Comparison of ENCODE assay signal across 1 cellular context in genomic region chr12:34022079-34022830, GRCh38.
TF ChIP-seq lines count a peak whose summit lies in the region.

A gene with protein sequence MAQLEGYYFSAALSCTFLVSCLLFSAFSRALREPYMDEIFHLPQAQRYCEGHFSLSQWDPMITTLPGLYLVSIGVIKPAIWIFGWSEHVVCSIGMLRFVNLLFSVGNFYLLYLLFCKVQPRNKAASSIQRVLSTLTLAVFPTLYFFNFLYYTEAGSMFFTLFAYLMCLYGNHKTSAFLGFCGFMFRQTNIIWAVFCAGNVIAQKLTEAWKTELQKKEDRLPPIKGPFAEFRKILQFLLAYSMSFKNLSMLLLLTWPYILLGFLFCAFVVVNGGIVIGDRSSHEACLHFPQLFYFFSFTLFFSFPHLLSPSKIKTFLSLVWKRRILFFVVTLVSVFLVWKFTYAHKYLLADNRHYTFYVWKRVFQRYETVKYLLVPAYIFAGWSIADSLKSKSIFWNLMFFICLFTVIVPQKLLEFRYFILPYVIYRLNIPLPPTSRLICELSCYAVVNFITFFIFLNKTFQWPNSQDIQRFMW (plus strand): TSS chr12:34022496. CDS start chr12:34022600, 104 bp downstream.

TF ChIP-seq in HepG2, 621 proteins besides CTCF, POLR2A, EP300 and RAD21 (continued from another document and continues in another):
- TF ChIP-seq PRDM10 (CRISPR knock-in tag; IDR thresholded peaks at IDR 0.05; ENCODE audit: low read depth), result 0 out of 2 replicates have a peak, but pooled peaks have one; percentile 33
- TF ChIP-seq MED1 (CRISPR knock-in tag; IDR thresholded peaks at IDR 0.05), result peak; percentile 52; the same call in 1 of the 2 replicates
- TF ChIP-seq WIZ (CRISPR knock-in tag; IDR thresholded peaks at IDR 0.05), result 0 out of 2 replicates have a peak, but pooled peaks have one; percentile 69
- TF ChIP-seq KAT2B (IDR thresholded peaks at IDR 0.05; ENCODE audit: borderline replicate concordance, low read depth, low read length), result no peak
- no peak for TF ChIP-seq PLRG1 (conservative IDR thresholded peaks at IDR 0.05)
- no peak for TF ChIP-seq FOXO4 (CRISPR knock-in tag; conservative IDR thresholded peaks at IDR 0.05)
- TF ChIP-seq, protein P1, sequence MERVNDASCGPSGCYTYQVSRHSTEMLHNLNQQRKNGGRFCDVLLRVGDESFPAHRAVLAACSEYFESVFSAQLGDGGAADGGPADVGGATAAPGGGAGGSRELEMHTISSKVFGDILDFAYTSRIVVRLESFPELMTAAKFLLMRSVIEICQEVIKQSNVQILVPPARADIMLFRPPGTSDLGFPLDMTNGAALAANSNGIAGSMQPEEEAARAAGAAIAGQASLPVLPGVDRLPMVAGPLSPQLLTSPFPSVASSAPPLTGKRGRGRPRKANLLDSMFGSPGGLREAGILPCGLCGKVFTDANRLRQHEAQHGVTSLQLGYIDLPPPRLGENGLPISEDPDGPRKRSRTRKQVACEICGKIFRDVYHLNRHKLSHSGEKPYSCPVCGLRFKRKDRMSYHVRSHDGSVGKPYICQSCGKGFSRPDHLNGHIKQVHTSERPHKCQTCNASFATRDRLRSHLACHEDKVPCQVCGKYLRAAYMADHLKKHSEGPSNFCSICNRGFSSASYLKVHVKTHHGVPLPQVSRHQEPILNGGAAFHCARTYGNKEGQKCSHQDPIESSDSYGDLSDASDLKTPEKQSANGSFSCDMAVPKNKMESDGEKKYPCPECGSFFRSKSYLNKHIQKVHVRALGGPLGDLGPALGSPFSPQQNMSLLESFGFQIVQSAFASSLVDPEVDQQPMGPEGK (CRISPR knock-in tag; IDR thresholded peaks at IDR 0.05), result no peak; the same call in 1 of the 2 replicates
- peak; percentile 52; the same call in 1 of the 2 replicates for TF ChIP-seq SP5 (CRISPR knock-in tag; IDR thresholded peaks at IDR 0.05; ENCODE audit: borderline replicate concordance, low read depth)
- TF ChIP-seq, protein P2, sequence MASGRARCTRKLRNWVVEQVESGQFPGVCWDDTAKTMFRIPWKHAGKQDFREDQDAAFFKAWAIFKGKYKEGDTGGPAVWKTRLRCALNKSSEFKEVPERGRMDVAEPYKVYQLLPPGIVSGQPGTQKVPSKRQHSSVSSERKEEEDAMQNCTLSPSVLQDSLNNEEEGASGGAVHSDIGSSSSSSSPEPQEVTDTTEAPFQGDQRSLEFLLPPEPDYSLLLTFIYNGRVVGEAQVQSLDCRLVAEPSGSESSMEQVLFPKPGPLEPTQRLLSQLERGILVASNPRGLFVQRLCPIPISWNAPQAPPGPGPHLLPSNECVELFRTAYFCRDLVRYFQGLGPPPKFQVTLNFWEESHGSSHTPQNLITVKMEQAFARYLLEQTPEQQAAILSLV (CRISPR knock-in tag; IDR thresholded peaks at IDR 0.05; ENCODE audit: borderline replicate concordance), result peak; percentile 87
- TF ChIP-seq MIER3 (CRISPR knock-in tag; IDR thresholded peaks at IDR 0.05; ENCODE audit: borderline replicate concordance), result 0 out of 2 replicates have a peak, but pooled peaks have one; percentile 60
- TF ChIP-seq ZNF598 (CRISPR knock-in tag; IDR thresholded peaks at IDR 0.05; ENCODE audit: borderline replicate concordance), result 0 out of 2 replicates have a peak, but pooled peaks have one; percentile 39
- TF ChIP-seq ZNF558 (CRISPR knock-in tag; IDR thresholded peaks at IDR 0.05; ENCODE audit: borderline replicate concordance), result no peak; the same call in 1 of the 2 replicates
- TF ChIP-seq MLXIP (CRISPR knock-in tag; IDR thresholded peaks at IDR 0.05; ENCODE audit: borderline replicate concordance), result no peak
- TF ChIP-seq ARNTL (CRISPR knock-in tag; IDR thresholded peaks at IDR 0.05), result no peak
- no peak for TF ChIP-seq SRY (CRISPR knock-in tag; IDR thresholded peaks at IDR 0.05)
- TF ChIP-seq SCMH1 (CRISPR knock-in tag; IDR thresholded peaks at IDR 0.05; ENCODE audit: borderline replicate concordance), result no peak
- TF ChIP-seq ZNF703 (CRISPR knock-in tag; IDR thresholded peaks at IDR 0.05; ENCODE audit: borderline replicate concordance), result no peak
- no peak for TF ChIP-seq ZNF510 (CRISPR knock-in tag; IDR thresholded peaks at IDR 0.05; ENCODE audit: low read depth)
- TF ChIP-seq, protein P3, sequence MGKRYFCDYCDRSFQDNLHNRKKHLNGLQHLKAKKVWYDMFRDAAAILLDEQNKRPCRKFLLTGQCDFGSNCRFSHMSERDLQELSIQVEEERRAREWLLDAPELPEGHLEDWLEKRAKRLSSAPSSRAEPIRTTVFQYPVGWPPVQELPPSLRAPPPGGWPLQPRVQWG (CRISPR knock-in tag; IDR thresholded peaks at IDR 0.05; ENCODE audit: borderline replicate concordance, low read depth), result no peak
- 0 out of 2 replicates have a peak, but pooled peaks have one; percentile 32 for TF ChIP-seq REL (CRISPR knock-in tag; conservative IDR thresholded peaks at IDR 0.05)
- TF ChIP-seq POGZ (CRISPR knock-in tag; IDR thresholded peaks at IDR 0.05), result peak; percentile 98
- no peak for TF ChIP-seq ZNF678 (CRISPR knock-in tag; IDR thresholded peaks at IDR 0.05)
- TF ChIP-seq ZNF207 (IDR thresholded peaks at IDR 0.05; ENCODE audit: borderline replicate concordance), result no peak
- 0 out of 2 replicates have a peak, but pooled peaks have one; percentile 38 for TF ChIP-seq ZNF224 (CRISPR knock-in tag; IDR thresholded peaks at IDR 0.05)
- TF ChIP-seq ELF3 (CRISPR knock-in tag; IDR thresholded peaks at IDR 0.05), result peak; percentile 88
- TF ChIP-seq SAP130 (CRISPR knock-in tag; IDR thresholded peaks at IDR 0.05; ENCODE audit: low read depth), result peak; percentile 93
- TF ChIP-seq FOSL2 (CRISPR knock-in tag; IDR thresholded peaks at IDR 0.05), result peak; percentile 66
- TF ChIP-seq HMGA1 (CRISPR knock-in tag; conservative IDR thresholded peaks at IDR 0.05), result no peak
- no peak for TF ChIP-seq HNF4A (CRISPR knock-in tag; IDR thresholded peaks at IDR 0.05)
- TF ChIP-seq GATAD1 (CRISPR knock-in tag; IDR thresholded peaks at IDR 0.05), result peak; percentile 98
- no peak for TF ChIP-seq ZNF784 (CRISPR knock-in tag; IDR thresholded peaks at IDR 0.05; ENCODE audit: borderline replicate concordance)
- TF ChIP-seq ZNF367 (CRISPR knock-in tag; IDR thresholded peaks at IDR 0.05; ENCODE audit: borderline replicate concordance), result 0 out of 2 replicates have a peak, but pooled peaks have one; percentile 3
- TF ChIP-seq ZNF83 (CRISPR knock-in tag; IDR thresholded peaks at IDR 0.05; ENCODE audit: borderline replicate concordance), result no peak
- TF ChIP-seq ZNF780A (CRISPR knock-in tag; IDR thresholded peaks at IDR 0.05), result no peak
- TF ChIP-seq, protein P4, sequence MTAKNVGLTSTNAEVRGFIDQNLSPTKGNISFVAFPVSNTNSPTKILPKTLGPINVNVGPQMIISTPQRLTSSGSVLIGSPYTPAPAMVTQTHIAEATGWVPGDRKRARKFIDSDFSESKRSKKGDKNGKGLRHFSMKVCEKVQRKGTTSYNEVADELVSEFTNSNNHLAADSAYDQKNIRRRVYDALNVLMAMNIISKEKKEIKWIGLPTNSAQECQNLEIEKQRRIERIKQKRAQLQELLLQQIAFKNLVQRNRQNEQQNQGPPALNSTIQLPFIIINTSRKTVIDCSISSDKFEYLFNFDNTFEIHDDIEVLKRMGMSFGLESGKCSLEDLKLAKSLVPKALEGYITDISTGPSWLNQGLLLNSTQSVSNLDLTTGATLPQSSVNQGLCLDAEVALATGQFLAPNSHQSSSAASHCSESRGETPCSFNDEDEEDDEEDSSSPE (CRISPR knock-in tag; IDR thresholded peaks at IDR 0.05), result peak; percentile 95
- TF ChIP-seq THAP11 (CRISPR knock-in tag; IDR thresholded peaks at IDR 0.05), result peak; percentile 95
- TF ChIP-seq TMF1 (CRISPR knock-in tag; IDR thresholded peaks at IDR 0.05; ENCODE audit: low read depth), result no peak
- TF ChIP-seq, protein P5, sequence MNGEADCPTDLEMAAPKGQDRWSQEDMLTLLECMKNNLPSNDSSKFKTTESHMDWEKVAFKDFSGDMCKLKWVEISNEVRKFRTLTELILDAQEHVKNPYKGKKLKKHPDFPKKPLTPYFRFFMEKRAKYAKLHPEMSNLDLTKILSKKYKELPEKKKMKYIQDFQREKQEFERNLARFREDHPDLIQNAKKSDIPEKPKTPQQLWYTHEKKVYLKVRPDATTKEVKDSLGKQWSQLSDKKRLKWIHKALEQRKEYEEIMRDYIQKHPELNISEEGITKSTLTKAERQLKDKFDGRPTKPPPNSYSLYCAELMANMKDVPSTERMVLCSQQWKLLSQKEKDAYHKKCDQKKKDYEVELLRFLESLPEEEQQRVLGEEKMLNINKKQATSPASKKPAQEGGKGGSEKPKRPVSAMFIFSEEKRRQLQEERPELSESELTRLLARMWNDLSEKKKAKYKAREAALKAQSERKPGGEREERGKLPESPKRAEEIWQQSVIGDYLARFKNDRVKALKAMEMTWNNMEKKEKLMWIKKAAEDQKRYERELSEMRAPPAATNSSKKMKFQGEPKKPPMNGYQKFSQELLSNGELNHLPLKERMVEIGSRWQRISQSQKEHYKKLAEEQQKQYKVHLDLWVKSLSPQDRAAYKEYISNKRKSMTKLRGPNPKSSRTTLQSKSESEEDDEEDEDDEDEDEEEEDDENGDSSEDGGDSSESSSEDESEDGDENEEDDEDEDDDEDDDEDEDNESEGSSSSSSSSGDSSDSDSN (CRISPR knock-in tag; IDR thresholded peaks at IDR 0.05), result peak; percentile 75
- TF ChIP-seq ZBTB43 (CRISPR knock-in tag; conservative IDR thresholded peaks at IDR 0.05), result no peak
